8 cellular contexts compared by ENCODE assay signal in genomic region chr19:11130824-11131455, GRCh38. TPM values are rescaled to one million over a fixed set of nuclear protein-coding genes. Genes with fewer than 3 reads are reported as not detected.
DNase-seq lines count a peak whose midpoint lies in the region; ATAC-seq and TF ChIP-seq lines count a peak whose summit lies in the region.

No MANE protein-coding gene starts in this region.

- H3K36me3 Mint-ChIP-seq in naive thymus-derived CD4-positive, alpha-beta T cell, result peaks cover 0 to 38% (median 18%) of the 10 kb centered on the region in 5 donors
- H3K36me3 Mint-ChIP-seq in stimulated activated memory B cell treated with anti-CD40 and anti-IgM and Interleukin-4, amounts not matched to agents 10 μg/mL and 1 μg/mL and 100 μg/mL, for 72 hours, result peaks cover 21% of the 10 kb centered on the region

- no peak overlapping the region for H2AFZ ChIP-seq in OCI-LY3 (ENCODE audit: low read depth, low read length)

- H3K9me3 Mint-ChIP-seq in naive thymus-derived CD4-positive, alpha-beta T cell, result no peaks in the 10 kb centered on the region
- H3K9me3 Mint-ChIP-seq in stimulated activated memory B cell treated with anti-CD40 and anti-IgM and Interleukin-4, amounts not matched to agents 10 μg/mL and 1 μg/mL and 100 μg/mL, for 72 hours, result no peaks in the 10 kb centered on the region

- 0 out of 2 replicates have a peak, but pooled peaks cover 4% of the 10 kb centered on the region for H3K4me1 ChIP-seq in OCI-LY3 (ENCODE audit: low read length)
- H3K4me1 ChIP-seq in esophagus (ENCODE audit: control insufficient read depth in 2 of 2, insufficient read depth in 2 of 2, low read length in 1 of 2), result no peaks in the 10 kb centered on the region
- H3K4me1 ChIP-seq in naive thymus-derived CD4-positive, alpha-beta T cell (ENCODE audit: control insufficient read depth in 2 of 2, insufficient read depth in 2 of 2, low read length in 2 of 2), result no peaks in the 10 kb centered on the region

- no peak overlapping the region for H3K9ac ChIP-seq in OCI-LY3 (ENCODE audit: low read length)

- H3K4me3 ChIP-seq in BJ (ENCODE audit: low read depth, low read length) (no peak overlapping the region), OCI-LY3 (ENCODE audit: low read length) (no peak overlapping the region), esophagus (ENCODE audit: low read depth in 1 of 2, low read length in 2 of 2) (no peak overlapping the region)
- H3K4me3 ChIP-seq in naive thymus-derived CD4-positive, alpha-beta T cell (ENCODE audit: low read length), result no peak overlapping the region

- H3K4me1 Mint-ChIP-seq in naive thymus-derived CD4-positive, alpha-beta T cell, result peaks cover 0 to 9% (median 4%) of the 10 kb centered on the region in 7 donors
- peaks cover 11% of the 10 kb centered on the region for H3K4me1 Mint-ChIP-seq in stimulated activated memory B cell treated with anti-CD40 and anti-IgM and Interleukin-4, amounts not matched to agents 10 μg/mL and 1 μg/mL and 100 μg/mL, for 72 hours

- no peaks in the 10 kb centered on the region for H4K20me1 ChIP-seq in OCI-LY3 (ENCODE audit: insufficient read depth, low read length)

- ATAC-seq in naive thymus-derived CD4-positive, alpha-beta T cell, result peak; percentile 87
- ATAC-seq in stimulated activated memory B cell treated with anti-CD40 and anti-IgM and Interleukin-4, amounts not matched to agents 10 μg/mL and 1 μg/mL and 100 μg/mL, for 72 hours, result peak; percentile 86
- no peak for ATAC-seq in HG03342 (IDR thresholded peaks at IDR 0.05; ENCODE audit: unreplicated experiment)

- intact Hi-C loops in naive thymus-derived CD4-positive, alpha-beta T cell (cut with micrococcal nuclease), result loop anchor here (1.0 kb wide), 3 partner anchors 95 to 195 kb away; no protein-coding TSS in a partner anchor

- 46 to 49% methylated on average over 19 of the region's 19 CpGs for WGBS in esophagus, 2 donors

- no peaks in the 10 kb centered on the region for H3K27me3 ChIP-seq in BJ (ENCODE audit: control insufficient read depth, insufficient read depth, low read length)
- H3K27me3 ChIP-seq in OCI-LY3 (ENCODE audit: low read depth, low read length), result peaks cover 12% of the 10 kb centered on the region
- H3K27me3 ChIP-seq in esophagus (ENCODE audit: control insufficient read depth in 1 of 2, insufficient read depth in 2 of 2, low read length in 2 of 2), result no peaks in the 10 kb centered on the region
- H3K27me3 ChIP-seq in naive thymus-derived CD4-positive, alpha-beta T cell (ENCODE audit: control insufficient read depth in 2 of 2, insufficient read depth in 2 of 2, low read length in 2 of 2), result no peaks in the 10 kb centered on the region

- POLR2A ChIA-PET in BJ (lab: Charles Lee) (no interaction called here), HEK293T (lab: Yijun Ruan, JAX) (no interaction called here)
- POLR2A ChIA-PET in naive thymus-derived CD4-positive, alpha-beta T cell (lab: Charles Lee), result no interaction called here

- H3K27ac Mint-ChIP-seq in naive thymus-derived CD4-positive, alpha-beta T cell, result peak overlapping the region in 3 of 9 donors; percentile 38 to 72 (median 45)
- no peak overlapping the region for H3K27ac Mint-ChIP-seq in stimulated activated memory B cell treated with anti-CD40 and anti-IgM and Interleukin-4, amounts not matched to agents 10 μg/mL and 1 μg/mL and 100 μg/mL, for 72 hours

- H3K4me3 Mint-ChIP-seq in naive thymus-derived CD4-positive, alpha-beta T cell, result no peak overlapping the region
- H3K4me3 Mint-ChIP-seq in stimulated activated memory B cell treated with anti-CD40 and anti-IgM and Interleukin-4, amounts not matched to agents 10 μg/mL and 1 μg/mL and 100 μg/mL, for 72 hours, result no peak overlapping the region

- DNase-seq in BJ (ENCODE audit: low read depth) (no peak), HEK293T (ENCODE audit: extremely low spot score) (peak; percentile 86), activated T-cell treated with anti-CD3 and anti-CD28 coated beads for 4 hours (peak; percentile 60)
- peak; percentile 42 to 75 (median 64) for DNase-seq in naive thymus-derived CD4-positive, alpha-beta T cell

- H3K9me3 ChIP-seq in OCI-LY3 (ENCODE audit: insufficient read depth, low read length), result no peaks in the 10 kb centered on the region
- no peaks in the 10 kb centered on the region for H3K9me3 ChIP-seq in esophagus (ENCODE audit: control insufficient read depth in 2 of 2, insufficient read depth in 1 of 2, low read depth in 1 of 2, low read length in 1 of 2)
- H3K9me3 ChIP-seq in naive thymus-derived CD4-positive, alpha-beta T cell (ENCODE audit: control insufficient read depth in 2 of 3, low read length in 3 of 3), result no peaks in the 10 kb centered on the region

- TF ChIP-seq CTCF in BJ (IDR thresholded peaks at IDR 0.05; ENCODE audit: insufficient read depth, low read depth, low read length), result peak; percentile 97
- peak; percentile 88 for TF ChIP-seq CTCF in OCI-LY3 (IDR thresholded peaks at IDR 0.05; ENCODE audit: low read depth, low read length)

- H3K4me2 ChIP-seq in OCI-LY3 (ENCODE audit: low read length), result no peak overlapping the region

- H3K27ac ChIP-seq in OCI-LY3 (ENCODE audit: low read length) (no peak overlapping the region), esophagus (ENCODE audit: low read depth in 2 of 2, low read length in 1 of 2) (peak overlapping the region; percentile 11 to 45)
- H3K27ac ChIP-seq in naive thymus-derived CD4-positive, alpha-beta T cell (ENCODE audit: low read depth, low read length), result no peak overlapping the region

- H3K36me3 ChIP-seq in BJ (ENCODE audit: control insufficient read depth, insufficient read depth, low read length), result peaks cover 37% of the 10 kb centered on the region
- H3K36me3 ChIP-seq in OCI-LY3 (replicated peaks; ENCODE audit: low read depth, low read length), result no peaks in the 10 kb centered on the region
- peaks cover 3 to 38% of the 10 kb centered on the region in 2 donors for H3K36me3 ChIP-seq in esophagus (ENCODE audit: control insufficient read depth in 2 of 2, insufficient read depth in 2 of 2, low read length in 1 of 2)
- peaks cover 0 to 47% (median 2%) of the 10 kb centered on the region in 3 experiments for H3K36me3 ChIP-seq in naive thymus-derived CD4-positive, alpha-beta T cell (ENCODE audit: control insufficient read depth in 2 of 3, insufficient read depth in 3 of 3, low read length in 3 of 3)

- CTCF ChIA-PET in BJ (lab: Yijun Ruan, JAX) (interaction anchor here (0.7 to 1.0 kb wide), 7 partner anchors 38 to 186 kb away, joined by 3 to 5 read pairs (median 3); no protein-coding TSS in a partner anchor), HEK293T (lab: Yijun Ruan, JAX) (no interaction called here)
- CTCF ChIA-PET in naive thymus-derived CD4-positive, alpha-beta T cell (lab: Charles Lee), result interaction anchor here (0.7 to 4.2 kb wide), 5 partner anchors 12 to 119 kb away, joined by 4 to 32 read pairs (median 6); no protein-coding TSS in a partner anchor

- H3K79me2 ChIP-seq in OCI-LY3 (ENCODE audit: low read length), result no peaks in the 10 kb centered on the region

- H3K27me3 Mint-ChIP-seq in naive thymus-derived CD4-positive, alpha-beta T cell, result no peaks in the 10 kb centered on the region
- peaks cover 1% of the 10 kb centered on the region for H3K27me3 Mint-ChIP-seq in stimulated activated memory B cell treated with anti-CD40 and anti-IgM and Interleukin-4, amounts not matched to agents 10 μg/mL and 1 μg/mL and 100 μg/mL, for 72 hours

TF ChIP-seq in HEK293T, 16 proteins besides CTCF, POLR2A, EP300 and RAD21:
- TF ChIP-seq ZNF384 (IDR thresholded peaks at IDR 0.05), result no peak
- no peak for TF ChIP-seq SUZ12 (IDR thresholded peaks at IDR 0.05)
- no peak for TF ChIP-seq FOXM1 (IDR thresholded peaks at IDR 0.05; ENCODE audit: borderline replicate concordance)
- no peak for TF ChIP-seq FOXK2 (IDR thresholded peaks at IDR 0.05)
- TF ChIP-seq L3MBTL2 (conservative IDR thresholded peaks at IDR 0.05), result no peak
- TF ChIP-seq PKNOX1 (IDR thresholded peaks at IDR 0.05), result no peak
TF ChIP-seq in HEK293T: peak in this region for 0.

RNA-seq across cellular contexts. Expression of gene SPC24, which starts 24.6 kb away (rescaled TPM):
- polyA plus RNA-seq in BJ (2011; rRNA removed), result 17.9 and 18.9 TPM in 2 replicates
- 24.4 and 24.8 TPM in 2 replicates for polyA minus RNA-seq in BJ (2011; rRNA and poly(A)+ RNA removed)
- polyA plus RNA-seq in esophagus, result 10 to 100 TPM in 1 of 2 donors, 1 to 10 TPM in 1; 3.7 to 11.4 TPM
- 10 to 100 TPM in 1 of 5 experiments, 1 to 10 TPM in 2, under 1 TPM in 2; 0.56 to 45.4 (median 1.9) TPM for total RNA-seq in naive thymus-derived CD4-positive, alpha-beta T cell
- under 1 TPM in 1 of 2 donors, not detected in 1; 0.33 TPM for polyA plus RNA-seq in naive thymus-derived CD4-positive, alpha-beta T cell

RNA-seq across cellular contexts. Expression of gene LDLR, which starts 41.7 kb away (rescaled TPM):
- 20.2 and 60.0 TPM in 2 replicates for polyA plus RNA-seq in BJ (2011; rRNA removed)
- polyA minus RNA-seq in BJ (2011; rRNA and poly(A)+ RNA removed), result 32.4 and 35.5 TPM in 2 replicates
- 10 to 100 TPM; 51.9 to 66.7 TPM for polyA plus RNA-seq in esophagus
- total RNA-seq in naive thymus-derived CD4-positive, alpha-beta T cell, result 10 to 100 TPM; 29.1 to 90.3 (median 39.0) TPM
- 1 to 10 TPM; 5.5 to 7.0 TPM for polyA plus RNA-seq in naive thymus-derived CD4-positive, alpha-beta T cell

Comparison
In these comparisons a context has a peak if more than half of its experiments do, and no peak if none do; other contexts are left out.
1. H3K27ac ChIP-seq: peak in esophagus (2 of 2); none in OCI-LY3 (single experiment) and naive thymus-derived CD4-positive, alpha-beta T cell (single experiment).